In genomic region chr3:31793821-31794220, GRCh38 we compare ENCODE assay signal across 24 cellular contexts.
"Had no signal": no experiment of that assay in that cellular context is flagged by ENCODE, and none has a peak within 500 bp of the region (broad histone marks: within the 10 kb centered on the region; RNA-seq: fewer than 3 reads in every experiment).

No MANE protein-coding gene starts in this region.

- H3K4me1 Mint-ChIP-seq: endodermal cell, immature natural killer cell, natural killer cell had no signal

- H3K9me3 Mint-ChIP-seq: immature natural killer cell; natural killer cell; neural crest cell; stimulated activated naive CD8-positive, alpha-beta T cell treated with anti-CD3 and anti-CD28 coated beads, Interleukin-15, Interleukin-2, amounts not matched to agents 100 ng/mL and 50 ng/mL, for 24 hours had no signal

- H3K9me3 ChIP-seq: left ventricle myocardium inferior, lower lobe of right lung, mucosa of descending colon, pancreas, tibial artery, upper lobe of left lung, uterus had no signal

- H3K36me3 Mint-ChIP-seq: immature natural killer cell, natural killer cell had no signal

- H3K4me3 Mint-ChIP-seq: endodermal cell; immature natural killer cell; natural killer cell; neural crest cell; stimulated activated naive CD8-positive, alpha-beta T cell treated with anti-CD3 and anti-CD28 coated beads, Interleukin-15, Interleukin-2, amounts not matched to agents 100 ng/mL and 50 ng/mL, for 24 hours had no signal

- H3K36me3 ChIP-seq: left ventricle myocardium inferior, lower lobe of right lung, pancreas, tibial artery, upper lobe of left lung, uterus had no signal

- ATAC-seq: foreskin keratinocyte, lower lobe of right lung, mucosa of descending colon, natural killer cell, pancreas had no signal

- H3K27ac Mint-ChIP-seq: endodermal cell; immature natural killer cell; natural killer cell; progenitor cell of endocrine pancreas; stimulated activated naive CD8-positive, alpha-beta T cell treated with anti-CD3 and anti-CD28 coated beads, Interleukin-15, Interleukin-2, amounts not matched to agents 100 ng/mL and 50 ng/mL, for 24 hours had no signal

- H3K27me3 Mint-ChIP-seq: progenitor cell of endocrine pancreas; stimulated activated naive CD8-positive, alpha-beta T cell treated with anti-CD3 and anti-CD28 coated beads, Interleukin-15, Interleukin-2, amounts not matched to agents 100 ng/mL and 50 ng/mL, for 24 hours had no signal

- DNase-seq: effector CD4-positive, alpha-beta T cell; endodermal cell; erythroblast; foreskin keratinocyte; immature natural killer cell; kidney; left cardiac atrium; left ventricle myocardium inferior; lower lobe of right lung; mesenchymal stem cell; mucosa of descending colon; natural killer cell; occipital lobe; pancreas; right cardiac atrium; small intestine; stimulated activated CD4-positive, alpha-beta T cell treated with anti-CD3 and anti-CD28 coated beads, Interleukin-2, amount 100 ng/mL, for 48 hours; tibial artery; upper lobe of left lung; uterus had no signal

- H3K27ac ChIP-seq: coronary artery, foreskin keratinocyte, left ventricle myocardium inferior, lower lobe of right lung, pancreas, tibial artery, upper lobe of left lung, uterus had no signal
